ENCODE assay signal across 27 cellular contexts in genomic region chr3:31868246-31868645, GRCh38.
"Had no signal": no experiment of that assay in that cellular context is flagged by ENCODE, and none has a peak within 500 bp of the region (broad histone marks: within the 10 kb centered on the region; RNA-seq: fewer than 3 reads in every experiment).

No MANE protein-coding gene starts in this region.

- H3K4me3 ChIP-seq: cardiac muscle cell, SJCRH30, SK-N-MC had no signal

- H3K36me3 ChIP-seq: brain microvascular endothelial cell, cardiac muscle cell, SJCRH30, WERI-Rb-1 had no signal

- ATAC-seq: activated CD8-positive, alpha-beta T cell treated with anti-CD3 and anti-CD28 coated beads for 36 hours; activated T-cell treated with anti-CD3 and anti-CD28 coated beads, Interleukin-2, amount 50 U/mL, for 72 hours; activated T-helper 17 cell treated with anti-CD3 and anti-CD28 coated beads, Interleukin-2, amount 50 U/mL, for 72 hours; Panc1 had no signal

- H3K27ac Mint-ChIP-seq: activated CD4-positive, alpha-beta T cell treated with anti-CD3 and anti-CD28 coated beads, Interleukin-2, amount 10 ng/mL, durations not matched to agents 24 days and 14 days; activated CD8-positive, alpha-beta T cell treated with anti-CD3 and anti-CD28 coated beads for 36 hours; activated naive CD8-positive, alpha-beta T cell treated with anti-CD3 and anti-CD28 coated beads for 36 hours; activated T-cell treated with anti-CD3 and anti-CD28 coated beads, Interleukin-2, amount 50 U/mL, for 72 hours; activated T-helper 17 cell treated with anti-CD3 and anti-CD28 coated beads, Interleukin-2, amount 50 U/mL, for 72 hours had no signal

- H3K4me1 ChIP-seq: SJCRH30 had no signal

- H3K27ac ChIP-seq: brain microvascular endothelial cell, cardiac muscle cell, SJCRH30, SK-N-MC, WERI-Rb-1 had no signal

- H3K27me3 ChIP-seq: brain microvascular endothelial cell, cardiac muscle cell, SJCRH30 had no signal

- H3K27me3 Mint-ChIP-seq: activated CD4-positive, alpha-beta T cell treated with anti-CD3 and anti-CD28 coated beads, Interleukin-2, amount 10 ng/mL, durations not matched to agents 24 days and 14 days; activated naive CD8-positive, alpha-beta T cell treated with anti-CD3 and anti-CD28 coated beads for 36 hours; activated T-helper 17 cell treated with anti-CD3 and anti-CD28 coated beads, Interleukin-2, amount 50 U/mL, for 72 hours had no signal

- H3K9me3 ChIP-seq: SJCRH30 had no signal

- H3K9me3 Mint-ChIP-seq: activated CD4-positive, alpha-beta T cell treated with anti-CD3 and anti-CD28 coated beads, Interleukin-2, amount 10 ng/mL, durations not matched to agents 24 days and 14 days; activated CD8-positive, alpha-beta T cell treated with anti-CD3 and anti-CD28 coated beads for 36 hours; activated naive CD8-positive, alpha-beta T cell treated with anti-CD3 and anti-CD28 coated beads for 36 hours; activated T-cell treated with anti-CD3 and anti-CD28 coated beads, Interleukin-2, amount 50 U/mL, for 72 hours; activated T-helper 17 cell treated with anti-CD3 and anti-CD28 coated beads, Interleukin-2, amount 50 U/mL, for 72 hours; central memory CD8-positive, alpha-beta T cell had no signal

- H3K36me3 Mint-ChIP-seq: activated naive CD8-positive, alpha-beta T cell treated with anti-CD3 and anti-CD28 coated beads for 36 hours had no signal

- H3K4me3 Mint-ChIP-seq: activated CD4-positive, alpha-beta T cell treated with anti-CD3 and anti-CD28 coated beads, Interleukin-2, amount 10 ng/mL, durations not matched to agents 24 days and 14 days; activated CD8-positive, alpha-beta T cell treated with anti-CD3 and anti-CD28 coated beads for 36 hours; activated naive CD8-positive, alpha-beta T cell treated with anti-CD3 and anti-CD28 coated beads for 36 hours; activated T-cell treated with anti-CD3 and anti-CD28 coated beads, Interleukin-2, amount 50 U/mL, for 72 hours; activated T-helper 17 cell treated with anti-CD3 and anti-CD28 coated beads, Interleukin-2, amount 50 U/mL, for 72 hours; central memory CD8-positive, alpha-beta T cell had no signal

- DNase-seq: activated CD4-positive, alpha-beta T cell treated with anti-CD3 and anti-CD28 coated beads, Interleukin-2, amount 10 ng/mL, durations not matched to agents 24 days and 14 days; activated CD4-positive, alpha-beta T cell treated with anti-CD3 and anti-CD28 coated beads, Interleukin-2, amount 50 U/mL, for 4 hours; activated CD8-positive, alpha-beta T cell treated with anti-CD3 and anti-CD28 coated beads for 36 hours; activated effector memory CD4-positive, alpha-beta T cell treated with anti-CD3 and anti-CD28 coated beads, Interleukin-2, amount 50 U/mL, for 16 hours; activated naive CD4-positive, alpha-beta T cell; activated naive CD4-positive, alpha-beta T cell treated with anti-CD3 and anti-CD28 coated beads, Interleukin-2, amount 50 U/mL, for 16 hours; activated naive CD8-positive, alpha-beta T cell treated with anti-CD3 and anti-CD28 coated beads for 36 hours; activated T-cell treated with anti-CD3 and anti-CD28 coated beads, Interleukin-2, amount 50 U/mL, for 1 hour; activated T-cell treated with anti-CD3 and anti-CD28 coated beads, Interleukin-2, amount 50 U/mL, for 72 hours; amniotic stem cell; aorta; brain microvascular endothelial cell; NCI-H1105; NCI-H1417 treated with DMSO at 0.1 percent for 48 hours; NCI-H187 treated with DMSO at 0.1 percent for 48 hours; NCI-H2107; NCI-H226; NCI-H524 treated with DMSO at 0.1 percent for 48 hours; SHP77; SJCRH30; T1000; WERI-Rb-1 had no signal

- H3K4me1 Mint-ChIP-seq: activated naive CD8-positive, alpha-beta T cell treated with anti-CD3 and anti-CD28 coated beads for 36 hours; activated T-helper 17 cell treated with anti-CD3 and anti-CD28 coated beads, Interleukin-2, amount 50 U/mL, for 72 hours; central memory CD8-positive, alpha-beta T cell had no signal
